ENCODE assay signal across 8 cellular contexts in the genomic region with DNA sequence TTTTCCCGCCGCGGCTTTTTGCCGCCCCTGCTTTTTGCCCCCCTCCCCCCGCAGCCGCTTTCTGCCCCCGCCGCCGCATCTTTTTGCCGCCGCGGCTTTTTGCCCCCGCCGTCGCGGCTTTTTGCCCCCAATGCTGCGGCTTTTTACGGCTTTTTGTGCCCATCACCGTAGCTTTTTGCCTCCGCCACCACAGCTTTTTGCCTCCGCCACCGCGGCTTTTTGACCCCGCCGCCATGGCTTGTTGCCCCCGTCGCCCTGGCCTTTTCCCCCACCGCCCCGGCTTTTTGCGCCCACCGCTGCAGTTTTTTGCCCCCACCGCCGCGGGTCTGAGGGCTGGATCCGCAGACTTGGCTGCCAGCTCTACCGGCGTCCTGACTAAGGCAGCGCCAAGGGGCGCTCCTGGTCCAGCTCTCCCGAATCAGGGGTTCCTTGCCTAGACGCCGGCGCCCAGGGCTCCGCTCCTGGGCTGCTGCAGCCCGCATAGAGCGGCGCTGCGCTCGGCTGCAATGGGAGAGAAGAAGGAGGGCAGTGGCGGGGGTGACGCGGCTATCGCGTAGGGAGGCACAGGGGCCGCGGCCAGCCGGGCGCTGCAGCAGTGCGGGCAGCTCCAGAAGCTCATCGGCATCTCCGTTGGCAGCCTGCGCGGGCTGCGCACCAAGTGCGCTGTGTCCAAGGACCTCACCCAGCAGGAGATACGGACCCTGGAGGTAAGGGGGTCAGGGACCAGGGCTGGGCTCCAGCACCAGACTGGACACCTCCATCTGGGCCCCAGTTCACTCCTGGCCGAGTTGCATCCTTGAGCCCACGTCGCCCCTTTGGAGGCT.
DNase-seq lines count a peak whose midpoint lies in the region; ATAC-seq and TF ChIP-seq lines count a peak whose summit lies in the region.
"Not testable (repeated sequence)": the region's sequence is repeated elsewhere in the genome, so short reads cannot be mapped to it uniquely, and the experiment has no call there.

No MANE protein-coding gene starts in this region.

- H3K9me3 ChIP-seq in A673 (ENCODE audit: low read depth, low read length, poor library complexity, severe bottlenecking); HUES6 (ENCODE audit: control insufficient read depth, insufficient read depth, low read depth, low read length); colonic mucosa; cardiac muscle cell (ENCODE audit: low read depth); tibial artery: not testable (repeated sequence)

- not testable (repeated sequence) for BruUV-seq in A673 (replicated peaks; lab: Mats Ljungman, UMichigan)

- not testable (repeated sequence) for DNase-seq in A673 (ENCODE audit: low spot score); colonic mucosa; cardiac muscle cell (ENCODE audit: low read depth in 1 of 2, low spot score in 1 of 2); left lobe of liver (ENCODE audit: low spot score)
- DNase-seq in activated CD4-positive, alpha-beta T cell treated with anti-CD3 and anti-CD28 coated beads, Interleukin-2, amount 50 U/mL, for 1 hour, result peak; percentile 1
- peak; percentile 83 for DNase-seq in posterior vena cava (ENCODE audit: low spot score)
- DNase-seq in tibial artery, result peak; percentile 17 to 57

- not testable (repeated sequence) for H3K27ac ChIP-seq in A673 (ENCODE audit: low read depth, low read length, poor library complexity, severe bottlenecking); HUES6 (ENCODE audit: low read depth, low read length); colonic mucosa; cardiac muscle cell; tibial artery

- not testable (repeated sequence) for H3K9ac ChIP-seq in HUES6 (ENCODE audit: low read length); colonic mucosa (ENCODE audit: low read depth in 2 of 2, low read length in 2 of 2)

- H3K27me3 ChIP-seq in A673 (replicated peaks; ENCODE audit: insufficient read depth, low read depth, low read length, poor library complexity) (peaks cover 24% of the 10 kb centered on the region), HUES6 (ENCODE audit: control insufficient read depth, insufficient read depth, low read length) (peaks cover 42% of the 10 kb centered on the region), colonic mucosa (peaks cover 24% of the 10 kb centered on the region), cardiac muscle cell (peaks cover 23% of the 10 kb centered on the region), tibial artery (peaks cover 5 to 31% of the 10 kb centered on the region in 2 donors)

- not testable (repeated sequence) for TF ChIP-seq CTCF in A673 (conservative IDR thresholded peaks at IDR 0.05; ENCODE audit: low read depth, low read length); colonic mucosa (IDR thresholded peaks at IDR 0.05); cardiac muscle cell (IDR thresholded peaks at IDR 0.05; ENCODE audit: low read depth, low read length); tibial artery (IDR thresholded peaks at IDR 0.05)

- peak overlapping the region; percentile 27 for H3K4me3 ChIP-seq in A673 (ENCODE audit: low read depth, low read length, poor library complexity, severe bottlenecking)
- H3K4me3 ChIP-seq in HUES6 (ENCODE audit: low read depth, low read length), result peak overlapping the region; percentile 37
- H3K4me3 ChIP-seq in colonic mucosa, result peak overlapping the region; percentile 23
- H3K4me3 ChIP-seq in cardiac muscle cell, result peak overlapping the region; percentile 26
- H3K4me3 ChIP-seq in tibial artery, result peak overlapping the region; percentile 21 to 41

- peak; percentile 31 for ATAC-seq in left lobe of liver

- not testable (repeated sequence) for H3K36me3 ChIP-seq in A673 (ENCODE audit: insufficient read depth, low read length, poor library complexity, severe bottlenecking); HUES6 (ENCODE audit: control insufficient read depth, insufficient read depth, low read length); colonic mucosa; cardiac muscle cell; tibial artery

- H3K4me1 ChIP-seq in A673 (ENCODE audit: insufficient read depth, low read length, poor library complexity, severe bottlenecking), result peaks cover 11% of the 10 kb centered on the region
- not testable (repeated sequence) for H3K4me1 ChIP-seq in HUES6 (ENCODE audit: control insufficient read depth, insufficient read depth, low read length); colonic mucosa; cardiac muscle cell (ENCODE audit: low read depth)
- H3K4me1 ChIP-seq in tibial artery, result peaks cover 0 to 14% (median 13%) of the 10 kb centered on the region in 4 donors

- POLR2A ChIA-PET in A673 (lab: Charles Lee; ENCODE audit: low non-redundant PET), result not testable (repeated sequence)

- intact Hi-C loops in A673 (cut with micrococcal nuclease; ENCODE audit: unreplicated experiment); colonic mucosa (cut with DNase I); posterior vena cava (cut with DNase I); tibial artery (cut with DNase I; ENCODE audit: low total_unique reads): not testable (repeated sequence)

- CTCF ChIA-PET in A673 (lab: Charles Lee), result not testable (repeated sequence)
